ENCODE assay signal across 9 cellular contexts in genomic region chr11:2825886-2826678, GRCh38. TPM values are rescaled to one million over a fixed set of nuclear protein-coding genes. Genes with fewer than 3 reads are reported as not detected.
DNase-seq lines count a peak whose midpoint lies in the region; ATAC-seq and TF ChIP-seq lines count a peak whose summit lies in the region.
"Had no signal": no experiment of that assay in that cellular context is flagged by ENCODE, and none has a peak within 500 bp of the region (broad histone marks: within the 10 kb centered on the region; RNA-seq: fewer than 3 reads in every experiment).

No MANE protein-coding gene starts in this region.

- no TSS peak for BruUV-seq in MCF 10A (replicated peaks; lab: Mats Ljungman, UMichigan)

- peaks cover 37% of the 10 kb centered on the region for H3K4me1 Mint-ChIP-seq in MCF 10A (ENCODE audit: insufficient read depth, unreplicated experiment)

- peaks cover 12% of the 10 kb centered on the region for H3K36me3 Mint-ChIP-seq in MCF 10A (ENCODE audit: insufficient read depth, unreplicated experiment)

- peak overlapping the region; percentile 97 for H3K27ac Mint-ChIP-seq in MCF 10A (ENCODE audit: low read depth, unreplicated experiment)

- peak overlapping the region; percentile 65 for H3K4me3 Mint-ChIP-seq in MCF 10A (ENCODE audit: unreplicated experiment)

- no peak for ATAC-seq in GM18868 (IDR thresholded peaks at IDR 0.05; ENCODE audit: unreplicated experiment)
- no peak for ATAC-seq in GM21529 (IDR thresholded peaks at IDR 0.05; ENCODE audit: unreplicated experiment)

- CTCF ChIA-PET in MCF 10A (lab: Yijun Ruan, JAX), result interaction anchor here (0.6 to 2.0 kb wide), 9 partner anchors 48 to 293 kb away, joined by 3 to 16 read pairs (median 3); partner anchors contain the start of gene CDKN1C

- H3K27me3 Mint-ChIP-seq in MCF 10A (ENCODE audit: insufficient read depth, unreplicated experiment), result no peaks in the 10 kb centered on the region

- intact Hi-C loops in MCF 10A (cut with micrococcal nuclease), result loop anchor here (1.0 kb wide), 1 partner anchor 47 kb away; no protein-coding TSS in a partner anchor

- DNase-seq in KG1 (lab: John Stamatoyannopoulos, UW) (peak; percentile 89), MCF 10A (ENCODE audit: unreplicated experiment) (peak; percentile 94), left kidney (ENCODE audit: low read depth, low spot score) (peak; percentile 93), stromal cell of bone marrow (ENCODE audit: low read depth) (peak; percentile 85), NCI-H774 (lab: John Stamatoyannopoulos, UW) (no peak), ecto neural progenitor cell (ENCODE audit: low spot score) (no peak)
- DNase-seq: naive thymus-derived CD8-positive, alpha-beta T cell had no signal

- POLR2A ChIA-PET in MCF 10A (lab: Yijun Ruan, JAX), result interaction anchor here (0.7 to 2.3 kb wide), 6 partner anchors 47 to 645 kb away, joined by 3 to 8 read pairs (median 4); partner anchors contain the start of gene CDKN1C

- peaks cover 43% of the 10 kb centered on the region for H3K9me3 Mint-ChIP-seq in MCF 10A (ENCODE audit: unreplicated experiment)

- TF ChIP-seq CTCF in MCF 10A (IDR thresholded peaks at IDR 0.05; ENCODE audit: unreplicated experiment), result no peak

RNA-seq across cellular contexts. Expression of gene CDKN1C, which starts 59.5 kb away (rescaled TPM):
- total RNA-seq in MCF 10A (2022), result 5.7 and 6.9 TPM in 2 replicates

Comparison
In these comparisons a context has a peak if more than half of its experiments do, and no peak if none do; other contexts are left out.
1. DNase-seq: peak in KG1 (single experiment), MCF 10A (single experiment), left kidney (single experiment) and stromal cell of bone marrow (single experiment); none in NCI-H774 (single experiment) and ecto neural progenitor cell (single experiment).